In genomic region chr14:61642246-61642982, GRCh38 we compare ENCODE assay signal across 1 cellular context.
TF ChIP-seq lines count a peak whose summit lies in the region.

No MANE protein-coding gene starts in this region.

TF ChIP-seq in GM12878, 131 proteins besides CTCF, POLR2A, EP300 and RAD21 (continued from another document):
- TF ChIP-seq PRDM15 (CRISPR knock-in tag; IDR thresholded peaks at IDR 0.05) (no peak), RB1 (IDR thresholded peaks at IDR 0.05; ENCODE audit: borderline replicate concordance) (no peak), PAX8 (IDR thresholded peaks at IDR 0.05) (no peak), BCL11A (IDR thresholded peaks at IDR 0.05; ENCODE audit: low read depth, low read length) (no peak), PAX5 (IDR thresholded peaks at IDR 0.05; ENCODE audit: borderline replicate concordance, low read depth, low read length) (no peak), SUPT20H (IDR thresholded peaks at IDR 0.05; ENCODE audit: borderline replicate concordance, control insufficient read depth, low read depth, low read length) (no peak)
